ENCODE assay signal across 15 cellular contexts in genomic region chr13:66922444-66922843, GRCh38.
DNase-seq lines count a peak whose midpoint lies in the region; ATAC-seq and TF ChIP-seq lines count a peak whose summit lies in the region.
"Had no signal": no experiment of that assay in that cellular context is flagged by ENCODE, and none has a peak within 500 bp of the region (broad histone marks: within the 10 kb centered on the region; RNA-seq: fewer than 3 reads in every experiment).

No MANE protein-coding gene starts in this region.

- POLR2A ChIA-PET in HEK293 (lab: Yijun Ruan, JAX), result no interaction called here
- POLR2A ChIA-PET in naive thymus-derived CD4-positive, alpha-beta T cell (lab: Charles Lee), result no interaction called here

- CTCF ChIA-PET in HEK293 (lab: Yijun Ruan, JAX), result no interaction called here
- CTCF ChIA-PET in naive thymus-derived CD4-positive, alpha-beta T cell (lab: Charles Lee), result no interaction called here

- H3K36me3 Mint-ChIP-seq in naive thymus-derived CD4-positive, alpha-beta T cell, result no peaks in the 10 kb centered on the region

- H3K4me3 Mint-ChIP-seq in naive thymus-derived CD4-positive, alpha-beta T cell, result no peak overlapping the region
- H3K4me3 Mint-ChIP-seq: B cell; CD4-positive, alpha-beta T cell had no signal

- H3K27ac ChIP-seq in HEK293 (ENCODE audit: extremely low read depth, low read depth, low read length), result no peak overlapping the region
- no peak overlapping the region for H3K27ac ChIP-seq in naive thymus-derived CD4-positive, alpha-beta T cell (ENCODE audit: low read depth, low read length)
- H3K27ac ChIP-seq: HL-60 had no signal

- ATAC-seq in HG02759 (IDR thresholded peaks at IDR 0.05; ENCODE audit: unreplicated experiment) (no peak), GM21737 (IDR thresholded peaks at IDR 0.05; ENCODE audit: unreplicated experiment) (no peak)
- ATAC-seq in naive thymus-derived CD4-positive, alpha-beta T cell, result no peak

- H3K9me3 ChIP-seq in HEK293 (ENCODE audit: control insufficient read depth, insufficient read depth, low read depth, low read length), result no peaks in the 10 kb centered on the region
- no peaks in the 10 kb centered on the region for H3K9me3 ChIP-seq in naive thymus-derived CD4-positive, alpha-beta T cell (ENCODE audit: control insufficient read depth in 2 of 3, low read length in 3 of 3)

- no peaks in the 10 kb centered on the region for H3K4me1 ChIP-seq in HEK293 (ENCODE audit: control insufficient read depth, insufficient read depth, low read length)
- no peaks in the 10 kb centered on the region for H3K4me1 ChIP-seq in naive thymus-derived CD4-positive, alpha-beta T cell (ENCODE audit: control insufficient read depth in 2 of 2, insufficient read depth in 2 of 2, low read length in 2 of 2)

- intact Hi-C loops in naive thymus-derived CD4-positive, alpha-beta T cell (cut with micrococcal nuclease), result no loop called here

- H3K36me3 ChIP-seq in HEK293 (ENCODE audit: control insufficient read depth in 2 of 2, insufficient read depth in 1 of 2, low read length in 2 of 2), result no peaks in the 10 kb centered on the region
- H3K36me3 ChIP-seq in naive thymus-derived CD4-positive, alpha-beta T cell (ENCODE audit: control insufficient read depth in 2 of 3, insufficient read depth in 3 of 3, low read length in 3 of 3), result no peaks in the 10 kb centered on the region
- H3K36me3 ChIP-seq: HAP-1 had no signal

- peaks cover 0 to 6% (median 0%) of the 10 kb centered on the region in 7 donors for H3K4me1 Mint-ChIP-seq in naive thymus-derived CD4-positive, alpha-beta T cell

- peak; percentile 60 for DNase-seq in NCI-H1694 treated with DMSO at 0.1 percent for 48 hours (lab: John Stamatoyannopoulos, UW)
- DNase-seq in astrocyte of the hippocampus (ENCODE audit: low read depth, low spot score), result peak; percentile 22
- peak; percentile 23 for DNase-seq in renal cortical epithelial cell (ENCODE audit: low read depth)
- no peak for DNase-seq in naive thymus-derived CD4-positive, alpha-beta T cell
- DNase-seq: C1 segment of cervical spinal cord; CD4-positive, alpha-beta T cell; DMS153; DMS79 treated with DMSO at 0.1 percent for 48 hours; EL had no signal

- no peak overlapping the region for H3K27ac Mint-ChIP-seq in naive thymus-derived CD4-positive, alpha-beta T cell
- H3K27ac Mint-ChIP-seq: B cell; CD4-positive, alpha-beta T cell had no signal

- H3K4me3 ChIP-seq in HEK293 (ENCODE audit: low read depth, low read length), result no peak overlapping the region
- no peak overlapping the region for H3K4me3 ChIP-seq in naive thymus-derived CD4-positive, alpha-beta T cell (ENCODE audit: low read length)
- H3K4me3 ChIP-seq: HAP-1 had no signal

- peaks cover 0 to 8% (median 0%) of the 10 kb centered on the region in 11 donors for H3K9me3 Mint-ChIP-seq in naive thymus-derived CD4-positive, alpha-beta T cell
- H3K9me3 Mint-ChIP-seq: CD4-positive, alpha-beta T cell had no signal

- no peak for TF ChIP-seq CTCF in HEK293 (tag by site-specific recombination; IDR thresholded peaks at IDR 0.05)

- no peaks in the 10 kb centered on the region for H3K27me3 Mint-ChIP-seq in naive thymus-derived CD4-positive, alpha-beta T cell
- H3K27me3 Mint-ChIP-seq: B cell; CD4-positive, alpha-beta T cell had no signal

- no peaks in the 10 kb centered on the region for H3K27me3 ChIP-seq in naive thymus-derived CD4-positive, alpha-beta T cell (ENCODE audit: control insufficient read depth in 2 of 2, insufficient read depth in 2 of 2, low read length in 2 of 2)

TF ChIP-seq in HEK293, 187 proteins besides CTCF, POLR2A, EP300 and RAD21 (continues in another document):
- TF ChIP-seq OVOL3 (tag by site-specific recombination; IDR thresholded peaks at IDR 0.05) (no peak), ZNF155 (tag by site-specific recombination; IDR thresholded peaks at IDR 0.05) (no peak), HOXA7 (CRISPR knock-in tag; IDR thresholded peaks at IDR 0.05; ENCODE audit: borderline replicate concordance) (no peak), ZNF133 (tag by site-specific recombination; IDR thresholded peaks at IDR 0.05) (no peak), ZNF76 (tag by site-specific recombination; IDR thresholded peaks at IDR 0.05; ENCODE audit: borderline replicate concordance, low read depth) (no peak), ZSCAN30 (tag by site-specific recombination; IDR thresholded peaks at IDR 0.05) (no peak), ZBTB7A (tag by site-specific recombination; IDR thresholded peaks at IDR 0.05; ENCODE audit: low read depth) (no peak), ZNF280C (tag by site-specific recombination; IDR thresholded peaks at IDR 0.05) (no peak), GLIS1 (tag by site-specific recombination; IDR thresholded peaks at IDR 0.05) (0 out of 2 replicates have a peak, but pooled peaks have one; percentile 9), ZNF394 (tag by site-specific recombination; IDR thresholded peaks at IDR 0.05; ENCODE audit: borderline replicate concordance) (no peak)
- TF ChIP-seq, protein P1, sequence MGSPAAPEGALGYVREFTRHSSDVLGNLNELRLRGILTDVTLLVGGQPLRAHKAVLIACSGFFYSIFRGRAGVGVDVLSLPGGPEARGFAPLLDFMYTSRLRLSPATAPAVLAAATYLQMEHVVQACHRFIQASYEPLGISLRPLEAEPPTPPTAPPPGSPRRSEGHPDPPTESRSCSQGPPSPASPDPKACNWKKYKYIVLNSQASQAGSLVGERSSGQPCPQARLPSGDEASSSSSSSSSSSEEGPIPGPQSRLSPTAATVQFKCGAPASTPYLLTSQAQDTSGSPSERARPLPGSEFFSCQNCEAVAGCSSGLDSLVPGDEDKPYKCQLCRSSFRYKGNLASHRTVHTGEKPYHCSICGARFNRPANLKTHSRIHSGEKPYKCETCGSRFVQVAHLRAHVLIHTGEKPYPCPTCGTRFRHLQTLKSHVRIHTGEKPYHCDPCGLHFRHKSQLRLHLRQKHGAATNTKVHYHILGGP (tag by site-specific recombination; IDR thresholded peaks at IDR 0.05), result no peak
- TF ChIP-seq, protein P2, sequence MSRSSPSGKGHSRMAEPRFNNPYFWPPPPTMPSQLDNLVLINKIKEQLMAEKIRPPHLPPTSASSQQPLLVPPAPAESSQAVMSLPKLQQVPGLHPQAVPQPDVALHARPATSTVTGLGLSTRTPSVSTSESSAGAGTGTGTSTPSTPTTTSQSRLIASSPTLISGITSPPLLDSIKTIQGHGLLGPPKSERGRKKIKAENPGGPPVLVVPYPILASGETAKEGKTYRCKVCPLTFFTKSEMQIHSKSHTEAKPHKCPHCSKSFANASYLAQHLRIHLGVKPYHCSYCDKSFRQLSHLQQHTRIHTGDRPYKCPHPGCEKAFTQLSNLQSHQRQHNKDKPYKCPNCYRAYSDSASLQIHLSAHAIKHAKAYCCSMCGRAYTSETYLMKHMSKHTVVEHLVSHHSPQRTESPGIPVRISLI (tag by site-specific recombination; IDR thresholded peaks at IDR 0.05), result no peak
- TF ChIP-seq, protein P3, sequence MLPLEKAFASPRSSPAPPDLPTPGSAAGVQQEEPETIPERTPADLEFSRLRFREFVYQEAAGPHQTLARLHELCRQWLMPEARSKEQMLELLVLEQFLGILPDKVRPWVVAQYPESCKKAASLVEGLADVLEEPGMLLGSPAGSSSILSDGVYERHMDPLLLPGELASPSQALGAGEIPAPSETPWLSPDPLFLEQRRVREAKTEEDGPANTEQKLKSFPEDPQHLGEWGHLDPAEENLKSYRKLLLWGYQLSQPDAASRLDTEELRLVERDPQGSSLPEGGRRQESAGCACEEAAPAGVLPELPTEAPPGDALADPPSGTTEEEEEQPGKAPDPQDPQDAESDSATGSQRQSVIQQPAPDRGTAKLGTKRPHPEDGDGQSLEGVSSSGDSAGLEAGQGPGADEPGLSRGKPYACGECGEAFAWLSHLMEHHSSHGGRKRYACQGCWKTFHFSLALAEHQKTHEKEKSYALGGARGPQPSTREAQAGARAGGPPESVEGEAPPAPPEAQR (tag by site-specific recombination; IDR thresholded peaks at IDR 0.05), result no peak

Comparison
In these comparisons a context has a peak if more than half of its experiments do, and no peak if none do; other contexts are left out.
1. DNase-seq: peak in NCI-H1694 treated with DMSO at 0.1 percent for 48 hours (single experiment), astrocyte of the hippocampus (single experiment) and renal cortical epithelial cell (single experiment); none in naive thymus-derived CD4-positive, alpha-beta T cell (0 of 9).